1 cellular context compared by ENCODE assay signal in the genomic region with DNA sequence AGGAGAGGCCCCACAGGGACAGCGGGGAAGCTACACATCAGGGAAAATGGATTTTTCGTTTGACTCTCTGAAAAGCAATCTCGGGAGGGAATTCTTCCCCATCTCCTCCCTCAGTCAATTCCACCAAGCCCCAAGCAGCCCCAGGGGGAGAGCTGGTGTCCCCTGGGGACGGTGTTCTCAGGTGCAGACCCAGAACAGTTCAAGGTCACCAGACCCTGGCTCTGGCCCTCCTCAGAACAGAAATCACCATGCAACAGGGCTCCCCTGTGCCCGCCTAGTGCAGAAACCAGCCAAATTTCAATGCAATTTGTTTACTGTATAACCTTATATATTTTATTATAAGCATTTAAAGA.
TF ChIP-seq lines count a peak whose summit lies in the region.

No MANE protein-coding gene starts in this region.

TF ChIP-seq in H1, 55 proteins besides CTCF, POLR2A, EP300 and RAD21:
- TF ChIP-seq BACH1 (IDR thresholded peaks at IDR 0.05; ENCODE audit: low read length) (no peak), HDAC6 (IDR thresholded peaks at IDR 0.05; ENCODE audit: low read depth, low read length) (no peak), GABPA (IDR thresholded peaks at IDR 0.05; ENCODE audit: borderline replicate concordance, insufficient read depth, low read length) (no peak)
